Comparison of ENCODE assay signal across 8 cellular contexts in the genomic region with DNA sequence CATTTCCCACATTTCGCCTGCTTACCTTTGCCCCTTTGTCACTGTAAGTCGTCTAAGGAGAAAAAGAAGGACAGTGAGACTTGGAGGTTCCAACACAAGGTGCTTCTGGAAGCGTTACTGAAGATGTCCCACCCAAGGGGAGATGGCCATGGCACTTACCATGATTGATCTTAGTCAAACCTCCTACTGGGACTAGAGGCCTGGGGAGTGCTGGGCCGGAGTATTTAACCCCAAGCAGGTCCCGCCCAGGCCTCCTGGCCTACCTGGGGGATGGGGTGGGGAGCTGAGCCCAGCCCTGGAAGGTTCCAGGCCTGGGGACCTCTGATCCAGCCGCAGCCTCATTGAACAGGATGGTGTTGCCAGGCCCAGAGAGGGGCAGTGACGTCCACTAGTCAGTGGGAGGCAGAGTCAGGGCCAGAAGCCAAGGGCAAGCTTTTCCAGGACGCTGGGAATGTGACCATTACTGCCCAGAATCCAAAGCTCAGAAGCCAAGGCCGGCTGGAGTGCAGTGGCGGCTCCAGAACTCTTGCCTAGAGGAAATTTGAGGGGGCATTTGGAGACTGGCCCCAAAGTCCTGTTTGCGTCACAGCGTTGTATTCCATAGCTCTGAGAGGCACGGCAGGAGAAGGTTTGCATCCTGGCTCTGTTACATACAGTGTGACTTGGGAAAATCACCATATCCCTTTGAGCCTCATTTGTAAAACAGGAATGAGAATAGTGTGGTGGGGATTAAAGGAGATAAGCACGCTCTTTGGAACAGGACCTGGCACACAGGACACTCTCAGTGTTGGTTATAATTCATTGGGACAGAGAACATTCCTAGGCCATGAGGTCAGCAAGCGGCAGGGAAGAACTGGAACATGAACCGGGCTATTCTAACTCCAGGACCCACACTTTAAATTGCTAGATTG.
A peak's percentile ranks its signal among the peaks of the same experiment; 100 is the strongest.
DNase-seq lines count a peak whose midpoint lies in the region; ATAC-seq and TF ChIP-seq lines count a peak whose summit lies in the region.

Gene HPD (minus strand): TSS at position 198 of the 911 bp plus-strand sequence. CDS start 36 bp downstream, at position 162.

- no peak for TF ChIP-seq CTCF in AG10803 (conservative IDR thresholded peaks at IDR 0.05; ENCODE audit: low read length)
- TF ChIP-seq CTCF in RWPE2 (IDR thresholded peaks at IDR 0.05; ENCODE audit: poor library complexity, severe bottlenecking): no peak
- no peak for TF ChIP-seq CTCF in foreskin fibroblast (IDR thresholded peaks at IDR 0.05; ENCODE audit: low read depth, low read length)

- H3K4me3 ChIP-seq in AG10803 (ENCODE audit: low read length) (no peak within 1 kb of the TSS), RWPE2 (ENCODE audit: severe bottlenecking) (no peak within 1 kb of the TSS), foreskin fibroblast (ENCODE audit: low read depth in 1 of 2, low read length in 2 of 2) (no peak within 1 kb of the TSS)

- no peak within 1 kb of the TSS for H3K27ac ChIP-seq in RWPE2 (ENCODE audit: poor library complexity, severe bottlenecking)

- H3K27ac Mint-ChIP-seq in stimulated activated naive B cell treated with anti-CD40 and anti-IgM and Interleukin-4, amounts not matched to agents 10 μg/mL and 1 μg/mL and 100 μg/mL, for 72 hours: no peak within 1 kb of the TSS

- peak; percentile 82 for DNase-seq in AG10803 (ENCODE audit: low read depth)
- no peak for DNase-seq in RWPE2 (ENCODE audit: low spot score)
- DNase-seq in foreskin fibroblast: peak; percentile 79 to 89
- peak; percentile 38 for DNase-seq in non-pigmented ciliary epithelial cell (ENCODE audit: low read depth)
- DNase-seq in stimulated activated naive B cell treated with anti-CD40 and anti-IgM and Interleukin-4, amounts not matched to agents 10 μg/mL and 1 μg/mL and 100 μg/mL, for 72 hours: no peak
- no peak for DNase-seq in NCI-H1436 (lab: John Stamatoyannopoulos, UW)

- no peaks in the 10 kb centered on the region for H3K36me3 Mint-ChIP-seq in stimulated activated naive B cell treated with anti-CD40 and anti-IgM and Interleukin-4, amounts not matched to agents 10 μg/mL and 1 μg/mL and 100 μg/mL, for 72 hours

- no peaks in the 10 kb centered on the region for H3K9me3 Mint-ChIP-seq in stimulated activated naive B cell treated with anti-CD40 and anti-IgM and Interleukin-4, amounts not matched to agents 10 μg/mL and 1 μg/mL and 100 μg/mL, for 72 hours

- no peaks in the 10 kb centered on the region for H3K27me3 Mint-ChIP-seq in stimulated activated naive B cell treated with anti-CD40 and anti-IgM and Interleukin-4, amounts not matched to agents 10 μg/mL and 1 μg/mL and 100 μg/mL, for 72 hours

- H3K27me3 ChIP-seq in RWPE2 (ENCODE audit: insufficient read depth, poor library complexity, severe bottlenecking): no peaks in the 10 kb centered on the region

- peak; percentile 80 for ATAC-seq in RWPE2 (ENCODE audit: low read depth)
- ATAC-seq in stimulated activated naive B cell treated with anti-CD40 and anti-IgM and Interleukin-4, amounts not matched to agents 10 μg/mL and 1 μg/mL and 100 μg/mL, for 72 hours (replicated peaks): no peak
- no peak for ATAC-seq in HG02798 (IDR thresholded peaks at IDR 0.05; ENCODE audit: poor library complexity, unreplicated experiment)
- ATAC-seq in GM21576 (IDR thresholded peaks at IDR 0.05; ENCODE audit: unreplicated experiment): no peak

- peaks cover 16 to 29% of the 10 kb centered on the region in 2 donors for H3K4me1 Mint-ChIP-seq in stimulated activated naive B cell treated with anti-CD40 and anti-IgM and Interleukin-4, amounts not matched to agents 10 μg/mL and 1 μg/mL and 100 μg/mL, for 72 hours

- H3K4me1 ChIP-seq in RWPE2 (ENCODE audit: insufficient read depth, poor library complexity, severe bottlenecking): peaks cover 4% of the 10 kb centered on the region

- H3K36me3 ChIP-seq in RWPE2 (ENCODE audit: low read depth): no peaks in the 10 kb centered on the region

- no peak within 1 kb of the TSS for H3K4me3 Mint-ChIP-seq in stimulated activated naive B cell treated with anti-CD40 and anti-IgM and Interleukin-4, amounts not matched to agents 10 μg/mL and 1 μg/mL and 100 μg/mL, for 72 hours

- no peaks in the 10 kb centered on the region for H3K9me3 ChIP-seq in RWPE2 (ENCODE audit: severe bottlenecking)

Comparison
In these comparisons a context has a peak if more than half of its experiments do, and no peak if none do; other contexts are left out.
1. DNase-seq: peak in AG10803 (single experiment), foreskin fibroblast (2 of 2) and non-pigmented ciliary epithelial cell (single experiment); none in RWPE2 (single experiment), stimulated activated naive B cell treated with anti-CD40 and anti-IgM and Interleukin-4, amounts not matched to agents 10 μg/mL and 1 μg/mL and 100 μg/mL, for 72 hours (single experiment) and NCI-H1436 (single experiment).